In genomic region chr22:41966607-41967240, GRCh38 we compare ENCODE assay signal across 8 cellular contexts. TPM values are rescaled to one million over a fixed set of nuclear protein-coding genes. Genes with fewer than 3 reads are reported as not detected.
A peak's percentile ranks its signal among the peaks of the same experiment; 100 is the strongest.
DNase-seq lines count a peak whose midpoint lies in the region; ATAC-seq and TF ChIP-seq lines count a peak whose summit lies in the region.

No MANE protein-coding gene starts in this region.

- H3K9ac ChIP-seq in GM23248: no peak overlapping the region
- no peak overlapping the region for H3K9ac ChIP-seq in PC-3 (ENCODE audit: low read length)
- no peak overlapping the region for H3K9ac ChIP-seq in smooth muscle cell (ENCODE audit: low read depth)

- H3K79me2 ChIP-seq in GM23248 (ENCODE audit: insufficient read depth) (no peaks in the 10 kb centered on the region), PC-3 (ENCODE audit: low read length) (no peaks in the 10 kb centered on the region), smooth muscle cell (ENCODE audit: low read depth) (no peaks in the 10 kb centered on the region)

- H3K4me2 ChIP-seq in GM23248 (ENCODE audit: unreplicated experiment) (no peak overlapping the region), PC-3 (ENCODE audit: low read length) (no peak overlapping the region), smooth muscle cell (no peak overlapping the region)

- TF ChIP-seq CTCF in PC-3 (conservative IDR thresholded peaks at IDR 0.05; ENCODE audit: low read depth, low read length) (peak; percentile 66), smooth muscle cell (IDR thresholded peaks at IDR 0.05; ENCODE audit: borderline replicate concordance, insufficient read depth, poor library complexity, severe bottlenecking) (peak; percentile 33)

- H3K4me1 ChIP-seq in GM23248 (ENCODE audit: insufficient read depth) (no peaks in the 10 kb centered on the region), PC-3 (ENCODE audit: insufficient read depth, low read length) (no peaks in the 10 kb centered on the region), smooth muscle cell (ENCODE audit: low read depth) (peaks cover 7% of the 10 kb centered on the region)

- H3K9me3 ChIP-seq in GM23248 (ENCODE audit: low read depth) (no peaks in the 10 kb centered on the region), PC-3 (ENCODE audit: low read length) (no peaks in the 10 kb centered on the region), smooth muscle cell (replicated peaks; ENCODE audit: low read depth) (no peaks in the 10 kb centered on the region)

- H3F3A ChIP-seq in GM23248 (ENCODE audit: insufficient read depth): peaks cover 4% of the 10 kb centered on the region; the same call in 1 of the 2 replicates
- H3F3A ChIP-seq in PC-3 (ENCODE audit: low read length, unreplicated experiment): no peaks in the 10 kb centered on the region
- H3F3A ChIP-seq in smooth muscle cell (ENCODE audit: low read depth): no peaks in the 10 kb centered on the region

- H3K36me3 ChIP-seq in GM23248 (ENCODE audit: low read depth) (no peaks in the 10 kb centered on the region), PC-3 (ENCODE audit: low read depth, low read length) (no peaks in the 10 kb centered on the region), smooth muscle cell (ENCODE audit: low read depth) (no peaks in the 10 kb centered on the region)

- 44 to 47% methylated on average over 8 of the region's 8 CpGs for WGBS in GM23248 (ENCODE audit: low coverage in 1 of 2, low lambda C conversion rate in 2 of 2, missing lambda C conversion rate in 2 of 2), 2 experiments
- 19% methylated on average over 8 of the region's 8 CpGs for WGBS in smooth muscle cell (ENCODE audit: low lambda C conversion rate)

- POLR2A ChIA-PET in PC-3 (lab: Charles Lee; ENCODE audit: unreplicated experiment): no interaction called here

- CTCF ChIA-PET in PC-3 (lab: Charles Lee): interaction anchor here (0.5 to 1.0 kb wide), 2 partner anchors 9 to 28 kb away, joined by 3 to 4 read pairs; no protein-coding TSS in a partner anchor

- H2AFZ ChIP-seq in GM23248 (peak overlapping the region; percentile 51; the same call in 1 of the 2 replicates), PC-3 (ENCODE audit: low read length) (no peak overlapping the region), smooth muscle cell (ENCODE audit: low read depth) (no peak overlapping the region)

- H3K9me2 ChIP-seq in GM23248 (ENCODE audit: insufficient read depth) (no peaks in the 10 kb centered on the region), PC-3 (replicated peaks; ENCODE audit: low read length) (no peaks in the 10 kb centered on the region)

- BruUV-seq in PC-3 (replicated peaks; lab: Mats Ljungman, UMichigan): no TSS peak

- intact Hi-C loops in PC-3 (cut with micrococcal nuclease): loop anchor here (1.0 to 2.0 kb wide), 4 partner anchors 104 to 478 kb away; partner anchors contain the start of genes NAGA and NDUFA6

- in situ Hi-C loops in GM23248 (cut with MboI): loop anchor here (10.0 kb wide), 1 partner anchor 488 kb away; no protein-coding TSS in a partner anchor

- H3K27ac ChIP-seq in GM23248: no peak overlapping the region
- no peak overlapping the region for H3K27ac ChIP-seq in PC-3 (ENCODE audit: low read length)
- H3K27ac ChIP-seq in smooth muscle cell (ENCODE audit: low read depth): no peak overlapping the region

- peaks cover 6% of the 10 kb centered on the region; the same call in 1 of the 2 replicates for H3K27me3 ChIP-seq in GM23248 (replicated peaks; ENCODE audit: insufficient read depth)
- no peaks in the 10 kb centered on the region for H3K27me3 ChIP-seq in PC-3 (ENCODE audit: low read length)
- H3K27me3 ChIP-seq in smooth muscle cell (ENCODE audit: low read depth): no peaks in the 10 kb centered on the region

- H4K20me1 ChIP-seq in GM23248 (ENCODE audit: insufficient read depth) (no peaks in the 10 kb centered on the region), PC-3 (ENCODE audit: low read length) (no peaks in the 10 kb centered on the region), smooth muscle cell (ENCODE audit: low read depth) (no peaks in the 10 kb centered on the region)

- peak; percentile 37 for DNase-seq in COR-L47 (lab: John Stamatoyannopoulos, UW)
- DNase-seq in GM23248: peak; percentile 91
- DNase-seq in PC-3: peak; percentile 80
- peak; percentile 67 for DNase-seq in amniotic stem cell (lab: John Stamatoyannopoulos, UW)
- peak; percentile 38 to 65 for DNase-seq in hippocampal formation (lab: John Stamatoyannopoulos, UW)
- DNase-seq in smooth muscle cell (lab: John Stamatoyannopoulos, UW; ENCODE audit: unreplicated experiment): no peak
- no peak for DNase-seq in NCI-H128 (lab: John Stamatoyannopoulos, UW; ENCODE audit: unreplicated experiment)

- H3K4me3 ChIP-seq in GM23248 (no peak overlapping the region), PC-3 (ENCODE audit: low read length) (no peak overlapping the region), smooth muscle cell (no peak overlapping the region)

- ATAC-seq in PC-3 (peak; percentile 98), GM18858 (IDR thresholded peaks at IDR 0.05; ENCODE audit: unreplicated experiment) (no peak)

RNA-seq across cellular contexts. Expression of gene SEPTIN3, which starts 2.5 kb away (rescaled TPM):
- total RNA-seq in GM23248 (2014; rRNA removed; shearing (Covaris generic)): not detected in 2 replicates
- polyA plus RNA-seq in GM23248 (2016; fragmentation: Nextera tagmentation; extraction: Ambion mirVana) (0.06 TPM in 1 of 2 replicates, not detected in the other), smooth muscle cell (0.65 and 1.1 TPM in 2 replicates)
- total RNA-seq in PC-3 (2014; rRNA removed) (1.2 and 3.6 TPM in 2 replicates), smooth muscle cell (0.99 and 1.3 TPM in 2 replicates)

RNA-seq across cellular contexts. Expression of gene CENPM, which starts 19.8 kb away (rescaled TPM):
- 5.7 and 15.0 TPM in 2 replicates for total RNA-seq in GM23248 (2014; rRNA removed; shearing (Covaris generic))
- polyA plus RNA-seq in GM23248 (2016; fragmentation: Nextera tagmentation; extraction: Ambion mirVana) (18.9 and 20.0 TPM in 2 replicates), smooth muscle cell (13.5 and 16.0 TPM in 2 replicates)
- total RNA-seq in PC-3 (2014; rRNA removed) (75.9 and 77.5 TPM in 2 replicates), smooth muscle cell (3.5 and 5.6 TPM in 2 replicates)

RNA-seq across cellular contexts. Expression of gene WBP2NL, which starts 31.9 kb away (rescaled TPM):
- 0.43 TPM in 1 of 2 replicates, not detected in the other for total RNA-seq in GM23248 (2014; rRNA removed; shearing (Covaris generic))
- 0.14 and 0.48 TPM in 2 replicates for polyA plus RNA-seq in GM23248 (2016; fragmentation: Nextera tagmentation; extraction: Ambion mirVana)
- total RNA-seq in PC-3 (2014; rRNA removed): 0.33 TPM in 1 of 2 replicates, not detected in the other
- total RNA-seq in smooth muscle cell: not detected in 2 replicates
- polyA plus RNA-seq in smooth muscle cell: 0.10 and 0.26 TPM in 2 replicates

RNA-seq across cellular contexts. Expression of gene TNFRSF13C, which starts 40.1 kb away (rescaled TPM):
- 0.22 TPM in 1 of 2 replicates, not detected in the other for total RNA-seq in GM23248 (2014; rRNA removed; shearing (Covaris generic))
- polyA plus RNA-seq in GM23248 (2016; fragmentation: Nextera tagmentation; extraction: Ambion mirVana) (0.05 and 0.11 TPM in 2 replicates), smooth muscle cell (0.15 and 0.37 TPM in 2 replicates)
- total RNA-seq in PC-3 (2014; rRNA removed) (0.58 and 0.66 TPM in 2 replicates), smooth muscle cell (not detected in 2 replicates)

Comparison
In these comparisons a context has a peak if more than half of its experiments do, and no peak if none do; other contexts are left out.
1. DNase-seq: peak in COR-L47 (single experiment), GM23248 (single experiment), PC-3 (single experiment), amniotic stem cell (single experiment) and hippocampal formation (2 of 2); none in smooth muscle cell (single experiment) and NCI-H128 (single experiment).